In genomic region chr11:117851091-117851490, GRCh38 we compare ENCODE assay signal across 15 cellular contexts. TPM values are rescaled to one million over a fixed set of nuclear protein-coding genes. Genes with fewer than 3 reads are reported as not detected.
DNase-seq lines count a peak whose midpoint lies in the region; ATAC-seq and TF ChIP-seq lines count a peak whose summit lies in the region.
"Had no signal": no experiment of that assay in that cellular context is flagged by ENCODE, and none has a peak within 500 bp of the region (broad histone marks: within the 10 kb centered on the region; RNA-seq: fewer than 3 reads in every experiment).

No MANE protein-coding gene starts in this region.

- TF ChIP-seq POLR2A in transverse colon (IDR thresholded peaks at IDR 0.05), result no peak

- H3K27me3 Mint-ChIP-seq in activated CD8-positive, alpha-beta memory T cell treated with anti-CD3 and anti-CD28 coated beads, Interleukin-2, amount 10 ng/mL, durations not matched to agents 7 days and 5 days, result peaks cover 25% of the 10 kb centered on the region

- no peak for TF ChIP-seq CTCF in transverse colon (IDR thresholded peaks at IDR 0.05)

- no peak overlapping the region for H3K23ac ChIP-seq in neuronal stem cell (ENCODE audit: low read depth, low read length, poor library complexity)

- H3K36me3 Mint-ChIP-seq in activated CD8-positive, alpha-beta memory T cell treated with anti-CD3 and anti-CD28 coated beads, Interleukin-2, amount 10 ng/mL, durations not matched to agents 7 days and 5 days, result peaks cover 19% of the 10 kb centered on the region

- H3K9me3 Mint-ChIP-seq in activated CD8-positive, alpha-beta memory T cell treated with anti-CD3 and anti-CD28 coated beads, Interleukin-2, amount 10 ng/mL, durations not matched to agents 7 days and 5 days (ENCODE audit: low read depth), result peaks cover 8% of the 10 kb centered on the region

- no peak overlapping the region for H4K91ac ChIP-seq in neuronal stem cell (ENCODE audit: low read depth, low read length, poor library complexity)

- no peak overlapping the region for H3K4me3 ChIP-seq in transverse colon
- no peak overlapping the region for H3K4me3 ChIP-seq in neuronal stem cell (ENCODE audit: low read length in 2 of 2)

- no peak overlapping the region for H3K4ac ChIP-seq in neuronal stem cell (ENCODE audit: low read length)

- peaks cover 9% of the 10 kb centered on the region for H3K4me1 Mint-ChIP-seq in activated CD8-positive, alpha-beta memory T cell treated with anti-CD3 and anti-CD28 coated beads, Interleukin-2, amount 10 ng/mL, durations not matched to agents 7 days and 5 days

- peak; percentile 18 for DNase-seq in activated CD8-positive, alpha-beta memory T cell treated with anti-CD3 and anti-CD28 coated beads, Interleukin-2, amount 10 ng/mL, durations not matched to agents 7 days and 5 days
- no peak for DNase-seq in activated CD8-positive, alpha-beta memory T cell treated with anti-CD3 and anti-CD28 coated beads for 24 hours
- DNase-seq in cerebellar cortex (ENCODE audit: low spot score) (peak; percentile 59), iris pigment epithelial cell (ENCODE audit: low read depth) (peak; percentile 8), transverse colon (no peak), neuronal stem cell (ENCODE audit: low spot score) (no peak), left lobe of liver (ENCODE audit: low spot score) (no peak)
- no peak for DNase-seq in stimulated activated CD4-positive, alpha-beta T cell treated with anti-CD3 and anti-CD28 coated beads, Interleukin-15, amount 100 ng/mL, for 24 hours
- DNase-seq: activated naive CD8-positive, alpha-beta T cell treated with anti-CD3 and anti-CD28 coated beads for 36 hours; naive thymus-derived CD4-positive, alpha-beta T cell; NCI-H1436 treated with DMSO at 0.1 percent for 48 hours; trophoblast cell had no signal

- no peak for TF ChIP-seq EP300 in transverse colon (IDR thresholded peaks at IDR 0.05; ENCODE audit: low read depth)

- WGBS in transverse colon (ENCODE audit: low coverage in 1 of 2), 2 donors, result 20 to 46% methylated on average over 1 to 3 of the region's 3 CpGs
- WGBS in neuronal stem cell (ENCODE audit: extremely low coverage in 2 of 2, insufficient read length in 2 of 2, insufficient replicate concordance in 1 of 2), 2 donors, result no CpG with 5 or more reads among the region's 3 CpGs

- H3K9me3 ChIP-seq in transverse colon (no peaks in the 10 kb centered on the region), neuronal stem cell (replicated peaks in 1 of 2; ENCODE audit: control insufficient read depth in 2 of 2, insufficient read depth in 1 of 2, low read depth in 1 of 2, low read length in 2 of 2) (peaks cover 11 to 27% of the 10 kb centered on the region in 2 donors)

- no peak for ATAC-seq in activated CD8-positive, alpha-beta memory T cell treated with anti-CD3 and anti-CD28 coated beads, Interleukin-2, amount 10 ng/mL, durations not matched to agents 7 days and 5 days
- no peak for ATAC-seq in left lobe of liver
- ATAC-seq: naive thymus-derived CD4-positive, alpha-beta T cell had no signal

- no peak overlapping the region for H3K27ac Mint-ChIP-seq in activated CD8-positive, alpha-beta memory T cell treated with anti-CD3 and anti-CD28 coated beads, Interleukin-2, amount 10 ng/mL, durations not matched to agents 7 days and 5 days
- H3K27ac Mint-ChIP-seq: activated naive CD8-positive, alpha-beta T cell treated with anti-CD3 and anti-CD28 coated beads for 36 hours; dendritic cell treated with granulocyte-macrophage colony-stimulating factor and Interleukin-4, amounts not matched to agents 40 ng/mL and 50 ng/mL, for 4 days; naive thymus-derived CD4-positive, alpha-beta T cell had no signal

- H3K4me1 ChIP-seq in transverse colon, result peaks cover 0 to 13% (median 2%) of the 10 kb centered on the region in 4 donors
- peaks cover 0 to 1% of the 10 kb centered on the region in 2 donors for H3K4me1 ChIP-seq in neuronal stem cell (ENCODE audit: control insufficient read depth in 2 of 2, insufficient read depth in 1 of 2, low read depth in 1 of 2, low read length in 2 of 2)

- H2AK5ac ChIP-seq in neuronal stem cell (ENCODE audit: low read depth, low read length), result no peak overlapping the region

- no peaks in the 10 kb centered on the region for H3K27me3 ChIP-seq in transverse colon
- H3K27me3 ChIP-seq in neuronal stem cell (ENCODE audit: control insufficient read depth in 3 of 3, insufficient read depth in 3 of 3, low read depth in 1 of 3, low read length in 3 of 3), result no peaks in the 10 kb centered on the region

- no peak overlapping the region for H3K9ac ChIP-seq in neuronal stem cell (ENCODE audit: low read depth, low read length, poor library complexity)

- no peak overlapping the region for H3K4me2 ChIP-seq in neuronal stem cell (ENCODE audit: insufficient read depth, low read length, poor library complexity, severe bottlenecking)

- H2BK120ac ChIP-seq in neuronal stem cell (ENCODE audit: low read depth, low read length), result no peak overlapping the region

- no peak overlapping the region for H3K14ac ChIP-seq in neuronal stem cell (ENCODE audit: low read length)

- H3K18ac ChIP-seq in neuronal stem cell (ENCODE audit: low read length), result no peak overlapping the region

- peaks cover 8% of the 10 kb centered on the region for H3K79me1 ChIP-seq in neuronal stem cell (ENCODE audit: low read depth, low read length)

- no peak overlapping the region for H3K4me3 Mint-ChIP-seq in activated CD8-positive, alpha-beta memory T cell treated with anti-CD3 and anti-CD28 coated beads, Interleukin-2, amount 10 ng/mL, durations not matched to agents 7 days and 5 days
- H3K4me3 Mint-ChIP-seq: activated naive CD8-positive, alpha-beta T cell treated with anti-CD3 and anti-CD28 coated beads for 36 hours; dendritic cell treated with granulocyte-macrophage colony-stimulating factor and Interleukin-4, amounts not matched to agents 40 ng/mL and 50 ng/mL, for 4 days; naive thymus-derived CD4-positive, alpha-beta T cell had no signal

- H3K36me3 ChIP-seq in transverse colon (no peaks in the 10 kb centered on the region), neuronal stem cell (replicated peaks in 1 of 2; ENCODE audit: control insufficient read depth in 2 of 2, insufficient read depth in 2 of 2, low read length in 2 of 2) (peaks cover 0 to 7% of the 10 kb centered on the region in 2 donors)

- in situ Hi-C loops in transverse colon (cut with MboI; ENCODE audit: low pct_ligation_motif_present in 1 of 4, low pct_unique_long_range_greater_than_20kb in 1 of 4, low sequenced_read_pairs in 3 of 4), result loop anchor here in 1 of 4 donors (10.0 kb wide), 1 partner anchor 204 kb away; no protein-coding TSS in a partner anchor

- CTCF ChIA-PET in activated CD8-positive, alpha-beta memory T cell treated with anti-CD3 and anti-CD28 coated beads, Interleukin-2, amount 10 ng/mL, durations not matched to agents 7 days and 5 days (lab: Charles Lee), result interaction anchor here (0.9 to 4.4 kb wide), 5 partner anchors 28 to 203 kb away, joined by 3 to 31 read pairs (median 4); no protein-coding TSS in a partner anchor

- H3K27ac ChIP-seq in transverse colon, result peak overlapping the region; percentile 35 to 59 (median 39)
- no peak overlapping the region for H3K27ac ChIP-seq in neuronal stem cell (replicated peaks; ENCODE audit: low read length)

- no peak overlapping the region for H4K8ac ChIP-seq in neuronal stem cell (ENCODE audit: low read depth, low read length)

- no peak overlapping the region for H2BK15ac ChIP-seq in neuronal stem cell (ENCODE audit: low read length)

- H2BK12ac ChIP-seq in neuronal stem cell (ENCODE audit: low read length), result no peak overlapping the region

- intact Hi-C loops in transverse colon (cut with DNase I; ENCODE audit: low total_unique reads), result no loop called here

- H2AFZ ChIP-seq in neuronal stem cell (ENCODE audit: low read length), result no peak overlapping the region

- no peak overlapping the region for H2BK5ac ChIP-seq in neuronal stem cell (ENCODE audit: low read length)

RNA-seq across cellular contexts. Expression of gene FXYD6, which starts 25.4 kb away (rescaled TPM):
- total RNA-seq in activated CD8-positive, alpha-beta memory T cell treated with anti-CD3 and anti-CD28 coated beads, Interleukin-2, amount 10 ng/mL, durations not matched to agents 7 days and 5 days, result under 1 TPM; 0.12 to 0.20 TPM
- total RNA-seq in transverse colon (10 to 100 TPM; 29.2 to 62.5 (median 46.0) TPM), left lobe of liver (10.4 TPM)
- 291 TPM for polyA plus RNA-seq in neuronal stem cell (2013, experiment 1 of 2)
- polyA plus RNA-seq in neuronal stem cell (2013, experiment 2 of 2), result 288 TPM
- total RNA-seq: fibroblast of villous mesenchyme had no signal
- polyA plus RNA-seq: naive thymus-derived CD4-positive, alpha-beta T cell had no signal

RNA-seq across cellular contexts. Expression of gene FXYD2, which starts 26.5 kb away (rescaled TPM):
- 10 to 100 TPM; 13.1 to 19.0 TPM for total RNA-seq in activated CD8-positive, alpha-beta memory T cell treated with anti-CD3 and anti-CD28 coated beads, Interleukin-2, amount 10 ng/mL, durations not matched to agents 7 days and 5 days
- total RNA-seq in transverse colon, result 1 to 10 TPM in 2 of 4 donors, under 1 TPM in 1, not detected in 1; 0.64 to 1.2 (median 1.1) TPM
- polyA plus RNA-seq in neuronal stem cell (2013, experiment 1 of 2), result 4.1 TPM
- 3.3 TPM for polyA plus RNA-seq in neuronal stem cell (2013, experiment 2 of 2)
- 13.6 TPM for total RNA-seq in left lobe of liver
- total RNA-seq: fibroblast of villous mesenchyme, SK-MEL-5 had no signal

RNA-seq across cellular contexts. Expression of gene DSCAML1, which starts 54.1 kb away (rescaled TPM):
- total RNA-seq in activated CD8-positive, alpha-beta memory T cell treated with anti-CD3 and anti-CD28 coated beads, Interleukin-2, amount 10 ng/mL, durations not matched to agents 7 days and 5 days, result 1 to 10 TPM in 1 of 2 experiments, under 1 TPM in 1; 0.42 to 1.4 TPM
- total RNA-seq in transverse colon (1 to 10 TPM; 2.9 to 5.8 (median 3.3) TPM), left lobe of liver (1.4 TPM)
- 0.47 TPM for polyA plus RNA-seq in neuronal stem cell (2013, experiment 1 of 2)
- 0.50 TPM for polyA plus RNA-seq in neuronal stem cell (2013, experiment 2 of 2)
- total RNA-seq: fibroblast of villous mesenchyme, SK-MEL-5 had no signal
- polyA plus RNA-seq: naive thymus-derived CD4-positive, alpha-beta T cell had no signal

Comparison
In these comparisons a context has a peak if more than half of its experiments do, and no peak if none do; other contexts are left out.
1. DNase-seq: peak in activated CD8-positive, alpha-beta memory T cell treated with anti-CD3 and anti-CD28 coated beads, Interleukin-2, amount 10 ng/mL, durations not matched to agents 7 days and 5 days (single experiment), cerebellar cortex (single experiment) and iris pigment epithelial cell (single experiment); none in activated CD8-positive, alpha-beta memory T cell treated with anti-CD3 and anti-CD28 coated beads for 24 hours (single experiment), transverse colon (single experiment), neuronal stem cell (single experiment), stimulated activated CD4-positive, alpha-beta T cell treated with anti-CD3 and anti-CD28 coated beads, Interleukin-15, amount 100 ng/mL, for 24 hours (single experiment) and left lobe of liver (single experiment).